8 cellular contexts compared by ENCODE assay signal in the genomic region with DNA sequence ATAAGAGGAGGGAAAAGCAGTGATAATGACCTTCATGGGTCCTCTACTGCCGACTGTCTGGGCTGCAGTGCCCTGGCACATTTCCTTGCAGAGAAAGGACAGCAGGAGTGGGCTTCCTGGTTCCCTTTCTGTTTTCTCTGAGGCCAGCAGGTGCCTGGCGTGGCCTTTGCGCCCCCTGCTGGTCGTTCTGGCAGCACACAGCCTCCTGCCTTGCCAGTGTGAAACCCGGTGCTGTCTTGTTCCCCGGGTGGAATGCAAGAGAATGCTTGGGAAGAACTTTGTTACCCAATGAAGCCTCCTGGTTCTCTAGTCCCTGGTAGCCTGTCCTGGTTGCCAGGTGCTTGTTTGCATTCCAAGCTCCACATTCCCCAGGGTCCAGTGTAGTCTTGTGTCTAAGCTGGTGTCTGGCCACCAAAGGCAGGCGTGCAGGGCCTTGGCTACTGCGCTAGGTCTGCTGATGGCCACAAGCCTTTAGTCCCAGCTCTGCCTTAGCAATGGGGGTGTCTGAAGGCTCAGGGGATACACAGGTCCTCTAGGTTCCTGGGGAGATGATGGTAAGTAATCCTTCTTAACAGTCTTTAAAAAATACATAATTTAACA.
DNase-seq lines count a peak whose midpoint lies in the region; ATAC-seq and TF ChIP-seq lines count a peak whose summit lies in the region.

No MANE protein-coding gene starts in this region.

- H3K79me2 ChIP-seq in DND-41 (ENCODE audit: insufficient read depth, low read length): no peaks in the 10 kb centered on the region

- ATAC-seq in DND-41 (ENCODE audit: insufficient read depth, low read depth): peak; percentile 84
- ATAC-seq in GM21576 (IDR thresholded peaks at IDR 0.05; ENCODE audit: unreplicated experiment): peak; percentile 85
- no peak for ATAC-seq in HG03378 (IDR thresholded peaks at IDR 0.05; ENCODE audit: unreplicated experiment)

- no peak overlapping the region for H3K4me3 Mint-ChIP-seq in T-helper 2 cell treated with Interferon-gamma antibody and Interleukin-4, amounts not matched to agents 5 μg/mL and 100 μg/mL, for 36 hours

- no peak overlapping the region for H3K4me2 ChIP-seq in DND-41 (ENCODE audit: insufficient read depth, low read length)

- H3K9me3 ChIP-seq in DND-41 (ENCODE audit: insufficient read depth, low read length, severe bottlenecking) (no peaks in the 10 kb centered on the region), ascending aorta (no peaks in the 10 kb centered on the region)

- H3K27ac ChIP-seq in DND-41 (ENCODE audit: low read length) (no peak overlapping the region), ascending aorta (no peak overlapping the region)

- H3K27me3 ChIP-seq in DND-41 (ENCODE audit: insufficient read depth, low read length, poor library complexity): no peaks in the 10 kb centered on the region
- no peaks in the 10 kb centered on the region for H3K27me3 ChIP-seq in ascending aorta

- H3K36me3 ChIP-seq in DND-41 (ENCODE audit: insufficient read depth, low read length) (no peaks in the 10 kb centered on the region), ascending aorta (no peaks in the 10 kb centered on the region)

- H3K36me3 Mint-ChIP-seq in T-helper 2 cell treated with Interferon-gamma antibody and Interleukin-4, amounts not matched to agents 5 μg/mL and 100 μg/mL, for 36 hours (ENCODE audit: low read depth): no peaks in the 10 kb centered on the region

- no peaks in the 10 kb centered on the region for H3K27me3 Mint-ChIP-seq in T-helper 2 cell treated with Interferon-gamma antibody and Interleukin-4, amounts not matched to agents 5 μg/mL and 100 μg/mL, for 36 hours (ENCODE audit: low read depth)

- H3K4me1 ChIP-seq in DND-41 (ENCODE audit: insufficient read depth, low read length): no peaks in the 10 kb centered on the region
- H3K4me1 ChIP-seq in ascending aorta: no peaks in the 10 kb centered on the region

- no peak overlapping the region for H3K27ac Mint-ChIP-seq in T-helper 2 cell treated with Interferon-gamma antibody and Interleukin-4, amounts not matched to agents 5 μg/mL and 100 μg/mL, for 36 hours

- no peak overlapping the region for H3K9ac ChIP-seq in DND-41 (ENCODE audit: low read depth, low read length)

- intact Hi-C loops in ascending aorta (cut with DNase I): loop anchor here (2.0 kb wide), 1 partner anchor 1692 kb away; no protein-coding TSS in a partner anchor

- TF ChIP-seq CTCF in DND-41 (IDR thresholded peaks at IDR 0.05; ENCODE audit: borderline replicate concordance, extremely low read depth, low read length, poor library complexity, severe bottlenecking) (peak; percentile 87), ascending aorta (IDR thresholded peaks at IDR 0.05) (peak; percentile 31 to 81 (median 58))

- no peaks in the 10 kb centered on the region for H3K9me3 Mint-ChIP-seq in T-helper 2 cell treated with Interferon-gamma antibody and Interleukin-4, amounts not matched to agents 5 μg/mL and 100 μg/mL, for 36 hours

- DNase-seq in DND-41: peak; percentile 52
- DNase-seq in M059J (ENCODE audit: low read depth): peak; percentile 40
- peak; percentile 18 for DNase-seq in T-helper 2 cell treated with Interferon-gamma antibody and Interleukin-4, amounts not matched to agents 5 μg/mL and 100 μg/mL, for 36 hours (ENCODE audit: low spot score)
- no peak for DNase-seq in ascending aorta (ENCODE audit: low spot score in 2 of 2)
- DNase-seq in iPS DF 4.7 (ENCODE audit: extremely low read depth, low spot score): peak; percentile 69
- DNase-seq in stimulated activated CD4-positive, alpha-beta T cell treated with anti-CD3 and anti-CD28 coated beads, Interleukin-15, amount 100 ng/mL, for 24 hours: peak; percentile 74

- H3K4me3 ChIP-seq in DND-41 (ENCODE audit: low read depth in 1 of 2, low read length in 2 of 2) (no peak overlapping the region), ascending aorta (no peak overlapping the region)

- no peaks in the 10 kb centered on the region for H4K20me1 ChIP-seq in DND-41 (ENCODE audit: insufficient read depth, low read length)

- H3K4me1 Mint-ChIP-seq in T-helper 2 cell treated with Interferon-gamma antibody and Interleukin-4, amounts not matched to agents 5 μg/mL and 100 μg/mL, for 36 hours (ENCODE audit: low read depth): no peaks in the 10 kb centered on the region

- H2AFZ ChIP-seq in DND-41 (ENCODE audit: low read depth, low read length): no peak overlapping the region

Comparison
In these comparisons a context has a peak if more than half of its experiments do, and no peak if none do; other contexts are left out.
1. DNase-seq: peak in DND-41 (single experiment), M059J (single experiment), T-helper 2 cell treated with Interferon-gamma antibody and Interleukin-4, amounts not matched to agents 5 μg/mL and 100 μg/mL, for 36 hours (single experiment), iPS DF 4.7 (single experiment) and stimulated activated CD4-positive, alpha-beta T cell treated with anti-CD3 and anti-CD28 coated beads, Interleukin-15, amount 100 ng/mL, for 24 hours (single experiment); none in ascending aorta (0 of 2).